In genomic region chr13:113934576-113934975, GRCh38 we compare ENCODE assay signal across 23 cellular contexts. TPM values are rescaled to one million over a fixed set of nuclear protein-coding genes. Genes with fewer than 3 reads are reported as not detected.
DNase-seq lines count a peak whose midpoint lies in the region; ATAC-seq and TF ChIP-seq lines count a peak whose summit lies in the region.
"Had no signal": no experiment of that assay in that cellular context is flagged by ENCODE, and none has a peak within 500 bp of the region (broad histone marks: within the 10 kb centered on the region; RNA-seq: fewer than 3 reads in every experiment).

No MANE protein-coding gene starts in this region.

- no peaks in the 10 kb centered on the region for H3K36me3 ChIP-seq in mesodermal cell (ENCODE audit: control insufficient read depth, insufficient read depth, low read length)
- H3K36me3 ChIP-seq in tibial artery: no peaks in the 10 kb centered on the region
- H3K36me3 ChIP-seq: adrenal gland, tibial nerve had no signal

- H3K4me1 ChIP-seq in mesodermal cell (ENCODE audit: control insufficient read depth, insufficient read depth, low read length, poor library complexity, severe bottlenecking): no peaks in the 10 kb centered on the region
- H3K4me1 ChIP-seq in tibial artery: peaks cover 0 to 27% (median 20%) of the 10 kb centered on the region in 4 donors
- H3K4me1 ChIP-seq: adrenal gland had no signal

- H3K9me3 ChIP-seq in mesodermal cell (ENCODE audit: control insufficient read depth, low read length) (no peaks in the 10 kb centered on the region), tibial artery (no peaks in the 10 kb centered on the region)
- H3K9me3 ChIP-seq: adrenal gland, tibial nerve had no signal

- peak overlapping the region in 3 of 5 experiments; percentile 67 to 95 (median 86) for H3K27ac Mint-ChIP-seq in brain
- H3K27ac Mint-ChIP-seq: activated CD4-positive, alpha-beta memory T cell treated with anti-CD3 and anti-CD28 coated beads for 36 hours; GM23338; T-cell had no signal

- H3K4me3 ChIP-seq in mesodermal cell (ENCODE audit: extremely low read depth, insufficient read depth, low read length, poor library complexity, severe bottlenecking) (no peak overlapping the region), tibial artery (no peak overlapping the region)
- H3K4me3 ChIP-seq: adrenal gland, GM23338, tibial nerve had no signal

- peaks cover 4% of the 10 kb centered on the region for H3K27me3 Mint-ChIP-seq in brain
- H3K27me3 Mint-ChIP-seq: T-cell had no signal

- peak; percentile 49 for DNase-seq in activated effector memory CD4-positive, alpha-beta T cell treated with anti-CD3 and anti-CD28 coated beads, Interleukin-2, amount 50 U/mL, for 16 hours
- no peak for DNase-seq in activated effector memory CD4-positive, alpha-beta T cell treated with Interleukin-2 at 50 U/mL for 16 hours
- DNase-seq in tibial artery (peak; percentile 20 to 67), SHP77 treated with DMSO at 0.1 percent for 48 hours (lab: John Stamatoyannopoulos, UW) (no peak)
- DNase-seq: activated CD4-positive, alpha-beta memory T cell treated with anti-CD3 and anti-CD28 coated beads for 36 hours; activated CD4-positive, CD25-positive, alpha-beta regulatory T cell; AML-193; CD8-positive, alpha-beta memory T cell; DMS53; KG1; MM.1S; nucleus accumbens; PC-3; stimulated activated naive CD4-positive, alpha-beta T cell treated with Interleukin-2 at 50 U/mL for 16 hours; T-cell had no signal

- TF ChIP-seq CTCF in brain (conservative IDR thresholded peaks at IDR 0.05) (no peak), tibial artery (IDR thresholded peaks at IDR 0.05) (no peak)

- no peaks in the 10 kb centered on the region for H3K27me3 ChIP-seq in tibial artery
- H3K27me3 ChIP-seq: adrenal gland had no signal

- WGBS in mesodermal cell (ENCODE audit: insufficient coverage in 2 of 2), 2 experiments: 96% methylated on average over 13 to 14 of the region's 14 CpGs

- no peak overlapping the region for H3K4me3 Mint-ChIP-seq in brain
- H3K4me3 Mint-ChIP-seq: activated CD4-positive, alpha-beta memory T cell treated with anti-CD3 and anti-CD28 coated beads for 36 hours; GM23338; T-cell had no signal

- peaks cover 58% of the 10 kb centered on the region for H3K4me1 Mint-ChIP-seq in brain

- peaks cover 0 to 3% (median 0%) of the 10 kb centered on the region in 5 experiments for H3K9me3 Mint-ChIP-seq in brain
- H3K9me3 Mint-ChIP-seq: activated CD4-positive, alpha-beta memory T cell treated with anti-CD3 and anti-CD28 coated beads for 36 hours; GM23338; T-cell had no signal

- H3K36me3 Mint-ChIP-seq in brain: no peaks in the 10 kb centered on the region
- H3K36me3 Mint-ChIP-seq: activated CD4-positive, alpha-beta memory T cell treated with anti-CD3 and anti-CD28 coated beads for 36 hours; CD8-positive, alpha-beta memory T cell; T-cell had no signal

- no peak for ATAC-seq in HG02678 (IDR thresholded peaks at IDR 0.05; ENCODE audit: unreplicated experiment)
- no peak for ATAC-seq in GM19023 (IDR thresholded peaks at IDR 0.05; ENCODE audit: unreplicated experiment)
- ATAC-seq: PC-3, T-cell had no signal

- H3K27ac ChIP-seq in mesodermal cell (ENCODE audit: low read depth, low read length, severe bottlenecking): peak overlapping the region; percentile 88
- peak overlapping the region; percentile 81 to 87 for H3K27ac ChIP-seq in tibial artery
- H3K27ac ChIP-seq: adrenal gland had no signal

- intact Hi-C loops in tibial artery (cut with DNase I; ENCODE audit: low total_unique reads): no loop called here

RNA-seq across cellular contexts. Expression of gene C13orf46, which starts 39.3 kb away (rescaled TPM):
- 0.24 TPM for polyA plus RNA-seq in brain (ENCODE audit: insufficient read depth, low read depth, low replicate concordance)
- 0.41 TPM for polyA plus RNA-seq in mesodermal cell (2013, experiment 1 of 2)
- polyA plus RNA-seq in mesodermal cell (2013, experiment 2 of 2): 0.35 TPM
- polyA plus RNA-seq: keratinocyte had no signal

Comparison
In these comparisons a context has a peak if more than half of its experiments do, and no peak if none do; other contexts are left out.
1. DNase-seq: peak in activated effector memory CD4-positive, alpha-beta T cell treated with anti-CD3 and anti-CD28 coated beads, Interleukin-2, amount 50 U/mL, for 16 hours (single experiment) and tibial artery (2 of 2); none in activated effector memory CD4-positive, alpha-beta T cell treated with Interleukin-2 at 50 U/mL for 16 hours (single experiment) and SHP77 treated with DMSO at 0.1 percent for 48 hours (single experiment).